Comparison of ENCODE assay signal across 8 cellular contexts in the genomic region with DNA sequence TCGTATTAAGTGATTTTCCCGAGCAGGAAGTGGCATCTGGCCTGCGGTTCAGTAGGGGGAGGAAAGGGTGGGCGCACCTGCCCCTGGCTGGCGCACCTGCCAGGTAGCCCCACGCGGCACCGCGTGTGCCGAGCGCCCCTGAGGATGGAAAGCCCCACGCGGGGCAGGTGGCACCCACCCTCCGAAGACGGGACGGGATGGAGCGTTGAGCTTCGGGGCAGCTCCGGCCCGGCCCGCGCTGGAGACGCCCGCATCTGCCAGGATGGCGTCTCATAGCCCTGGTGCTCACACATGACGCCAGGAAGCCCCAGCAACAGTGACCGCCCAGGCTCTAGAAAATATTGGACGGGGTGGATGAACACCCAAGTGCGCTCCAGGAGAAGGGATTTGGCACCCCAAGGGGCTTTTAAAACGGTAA. TPM values are rescaled to one million over a fixed set of nuclear protein-coding genes. Genes with fewer than 3 reads are reported as not detected.
DNase-seq lines count a peak whose midpoint lies in the region; ATAC-seq and TF ChIP-seq lines count a peak whose summit lies in the region.

No MANE protein-coding gene starts in this region.

- H3K4me3 Mint-ChIP-seq in T-helper 2 cell treated with Interferon-gamma antibody and Interleukin-4, amounts not matched to agents 5 μg/mL and 100 μg/mL, for 36 hours = peak overlapping the region; percentile 84

- no peaks in the 10 kb centered on the region for H3K36me3 ChIP-seq in smooth muscle cell (ENCODE audit: low read depth)

- H3K27ac Mint-ChIP-seq in T-helper 2 cell treated with Interferon-gamma antibody and Interleukin-4, amounts not matched to agents 5 μg/mL and 100 μg/mL, for 36 hours = peak overlapping the region; percentile 77

- ATAC-seq in left cardiac atrium = peak in 1 of 2 donors; percentile 14

- 12% methylated on average over 30 of the region's 30 CpGs for WGBS in smooth muscle cell (ENCODE audit: low lambda C conversion rate)

- H3K9me3 Mint-ChIP-seq in T-helper 2 cell treated with Interferon-gamma antibody and Interleukin-4, amounts not matched to agents 5 μg/mL and 100 μg/mL, for 36 hours = no peaks in the 10 kb centered on the region

- H3K79me2 ChIP-seq in smooth muscle cell (ENCODE audit: low read depth) = peaks cover 19% of the 10 kb centered on the region

- peaks cover 17% of the 10 kb centered on the region for H3K4me1 Mint-ChIP-seq in T-helper 2 cell treated with Interferon-gamma antibody and Interleukin-4, amounts not matched to agents 5 μg/mL and 100 μg/mL, for 36 hours (ENCODE audit: low read depth)

- H3K27ac ChIP-seq in smooth muscle cell (ENCODE audit: low read depth) = peak overlapping the region; percentile 99

- TF ChIP-seq CTCF in smooth muscle cell (IDR thresholded peaks at IDR 0.05; ENCODE audit: borderline replicate concordance, insufficient read depth, poor library complexity, severe bottlenecking) = no peak

- no peak overlapping the region for H2AFZ ChIP-seq in smooth muscle cell (ENCODE audit: low read depth)

- peaks cover 6% of the 10 kb centered on the region for H3K4me1 ChIP-seq in smooth muscle cell (ENCODE audit: low read depth)

- H3K9ac ChIP-seq in smooth muscle cell (ENCODE audit: low read depth) = peak overlapping the region; percentile 93

- H3K36me3 Mint-ChIP-seq in T-helper 2 cell treated with Interferon-gamma antibody and Interleukin-4, amounts not matched to agents 5 μg/mL and 100 μg/mL, for 36 hours (ENCODE audit: low read depth) = no peaks in the 10 kb centered on the region

- peaks cover 4% of the 10 kb centered on the region for H3F3A ChIP-seq in smooth muscle cell (ENCODE audit: low read depth)

- DNase-seq in T-helper 2 cell treated with Interferon-gamma antibody and Interleukin-4, amounts not matched to agents 5 μg/mL and 100 μg/mL, for 36 hours (ENCODE audit: low spot score) = no peak
- no peak for DNase-seq in T-helper 2 cell
- DNase-seq in activated CD8-positive, alpha-beta memory T cell treated with anti-CD3 and anti-CD28 coated beads, Interleukin-2, amount 50 U/mL, for 48 hours = peak; percentile 65
- peak; percentile 58 for DNase-seq in left cardiac atrium
- DNase-seq in smooth muscle cell (lab: John Stamatoyannopoulos, UW; ENCODE audit: unreplicated experiment) = no peak
- no peak for DNase-seq in OCI-M2 (lab: John Stamatoyannopoulos, UW; ENCODE audit: unreplicated experiment)
- DNase-seq in GF-D8 (lab: John Stamatoyannopoulos, UW) = no peak
- DNase-seq in OCI-M1 (lab: John Stamatoyannopoulos, UW) = no peak

- intact Hi-C loops in left cardiac atrium (cut with DNase I) = loop anchor here in 1 of 2 donors (5.0 kb wide), 1 partner anchor 114 kb away; no protein-coding TSS in a partner anchor

- no peaks in the 10 kb centered on the region for H3K9me3 ChIP-seq in smooth muscle cell (replicated peaks; ENCODE audit: low read depth)

- H3K27me3 ChIP-seq in smooth muscle cell (ENCODE audit: low read depth) = peaks cover 11% of the 10 kb centered on the region

- peaks cover 32% of the 10 kb centered on the region for H3K27me3 Mint-ChIP-seq in T-helper 2 cell treated with Interferon-gamma antibody and Interleukin-4, amounts not matched to agents 5 μg/mL and 100 μg/mL, for 36 hours (ENCODE audit: low read depth)

- H3K4me2 ChIP-seq in smooth muscle cell = peak overlapping the region; percentile 91

- H4K20me1 ChIP-seq in smooth muscle cell (ENCODE audit: low read depth) = peaks cover 18% of the 10 kb centered on the region

- peak overlapping the region; percentile 45 for H3K4me3 ChIP-seq in smooth muscle cell

RNA-seq across cellular contexts. Expression of a gene that starts 2.5 kb away (rescaled TPM):
- 10 to 100 TPM; 17.1 to 18.9 TPM for total RNA-seq in left cardiac atrium
- total RNA-seq in smooth muscle cell = 12.8 and 13.1 TPM in 2 replicates
- polyA plus RNA-seq in smooth muscle cell = 19.2 and 20.4 TPM in 2 replicates

Comparison
In these comparisons a context has a peak if more than half of its experiments do, and no peak if none do; other contexts are left out.
1. DNase-seq: peak in activated CD8-positive, alpha-beta memory T cell treated with anti-CD3 and anti-CD28 coated beads, Interleukin-2, amount 50 U/mL, for 48 hours (single experiment) and left cardiac atrium (single experiment); none in T-helper 2 cell treated with Interferon-gamma antibody and Interleukin-4, amounts not matched to agents 5 μg/mL and 100 μg/mL, for 36 hours (single experiment), T-helper 2 cell (0 of 5), smooth muscle cell (single experiment), OCI-M2 (single experiment), GF-D8 (single experiment) and OCI-M1 (single experiment).